ENCODE assay signal across 8 cellular contexts in the genomic region with DNA sequence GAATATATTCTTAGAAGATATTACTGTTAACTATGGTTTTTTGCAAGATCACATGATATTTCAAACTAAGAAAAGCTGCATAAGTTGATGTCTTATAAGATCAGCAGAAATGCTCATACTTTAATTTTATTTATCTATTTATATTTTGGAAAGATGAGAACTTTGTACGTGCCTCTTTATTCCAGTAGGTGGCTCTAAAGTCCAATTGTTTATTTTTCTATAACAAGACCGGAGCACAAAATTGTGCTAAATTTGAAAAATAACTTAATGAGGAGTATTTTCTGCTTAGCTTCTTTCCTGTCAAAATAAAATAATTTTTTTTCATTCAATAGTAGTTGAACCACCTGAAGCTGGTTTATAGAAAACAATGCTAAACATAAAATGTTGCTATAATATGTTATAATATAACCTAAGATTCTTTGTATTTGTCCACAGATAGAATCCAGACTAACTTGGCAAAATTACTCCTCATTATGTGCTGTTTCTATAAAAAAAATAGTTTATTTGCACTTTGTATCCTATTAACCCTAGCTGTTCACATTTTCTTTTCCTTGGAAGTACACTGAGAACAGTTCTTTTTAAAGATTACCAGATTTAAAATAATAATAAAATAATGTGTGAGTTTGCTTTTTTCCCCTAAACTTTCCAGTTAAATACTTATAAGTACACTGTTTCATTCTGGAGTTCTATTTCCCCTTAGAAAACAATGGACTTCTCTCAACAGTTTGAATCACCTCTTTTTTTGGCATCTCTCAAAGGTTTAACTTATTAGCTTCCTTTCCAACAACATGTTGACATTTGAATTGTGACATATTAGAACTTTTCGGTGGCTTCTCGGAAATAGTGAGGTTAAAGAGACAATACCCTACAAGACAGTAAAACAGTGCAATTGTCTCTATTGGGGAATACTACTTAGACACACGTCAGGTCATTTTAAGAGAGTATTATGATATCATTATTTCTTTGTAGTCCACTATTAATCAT.
DNase-seq lines count a peak whose midpoint lies in the region; ATAC-seq and TF ChIP-seq lines count a peak whose summit lies in the region.

No MANE protein-coding gene starts in this region.

- peaks cover 0 to 47% (median 3%) of the 10 kb centered on the region in 12 donors for H3K4me1 ChIP-seq in heart left ventricle

- TF ChIP-seq CTCF in heart left ventricle (IDR thresholded peaks at IDR 0.05), result peak; percentile 19 to 63 (median 50)
- peak; percentile 57 for TF ChIP-seq CTCF in fibroblast of the aortic adventitia (IDR thresholded peaks at IDR 0.05; ENCODE audit: insufficient read depth, low read length)
- TF ChIP-seq CTCF in type B pancreatic cell (conservative IDR thresholded peaks at IDR 0.05), result peak; percentile 77

- TF ChIP-seq POLR2A in heart left ventricle (IDR thresholded peaks at IDR 0.05), result no peak

- WGBS in heart left ventricle, 4 donors, result 32 to 45% (median 43%) methylated on average over 5 of the region's 5 CpGs

- peaks cover 0 to 10% (median 0%) of the 10 kb centered on the region in 9 donors for H3K27me3 ChIP-seq in heart left ventricle

- ATAC-seq in heart left ventricle, result peak in 3 of 4 donors; percentile 46 to 78 (median 55)
- no peak for ATAC-seq in Right ventricle myocardium superior (ENCODE audit: poor library complexity)
- no peak for ATAC-seq in GM18517 (IDR thresholded peaks at IDR 0.05; ENCODE audit: unreplicated experiment)

- no peaks in the 10 kb centered on the region for H3K9me3 ChIP-seq in heart left ventricle

- H3K27me3 Mint-ChIP-seq in type B pancreatic cell, result peaks cover 43% of the 10 kb centered on the region

- H3K27ac Mint-ChIP-seq in type B pancreatic cell, result no peak overlapping the region

- H3K4me3 ChIP-seq in heart left ventricle (peak overlapping the region in 1 of 12 donors; percentile 9), fibroblast of the aortic adventitia (ENCODE audit: low read depth, low read length) (no peak overlapping the region)

- no peaks in the 10 kb centered on the region for H3K9me3 Mint-ChIP-seq in type B pancreatic cell

- peak overlapping the region in 7 of 12 donors; percentile 6 to 61 (median 33) for H3K27ac ChIP-seq in heart left ventricle

- H3K36me3 Mint-ChIP-seq in type B pancreatic cell, result no peaks in the 10 kb centered on the region

- peaks cover 0 to 12% (median 0%) of the 10 kb centered on the region in 9 donors for H3K36me3 ChIP-seq in heart left ventricle

- H3K4me1 Mint-ChIP-seq in type B pancreatic cell (ENCODE audit: unreplicated experiment), result peaks cover 7% of the 10 kb centered on the region

- intact Hi-C loops in heart left ventricle (cut with DNase I) (loop anchor here in 5 of 10 donors (5.0 to 10.0 kb wide), 4 partner anchors 161 to 611 kb away; no protein-coding TSS in a partner anchor), Right ventricle myocardium superior (cut with DNase I) (loop anchor here (10.0 kb wide), 1 partner anchor 611 kb away; no protein-coding TSS in a partner anchor)

- no peak overlapping the region for H3K4me3 Mint-ChIP-seq in type B pancreatic cell

- no peak for DNase-seq in heart left ventricle
- no peak for DNase-seq in Right ventricle myocardium superior
- peak; percentile 37 for DNase-seq in RPMI7951 (ENCODE audit: low read depth)
- peak; percentile 75 for DNase-seq in fibroblast of the aortic adventitia (ENCODE audit: low read depth)
- DNase-seq in type B pancreatic cell (ENCODE audit: extremely low spot score, unreplicated experiment), result no peak
- no peak for DNase-seq in nucleus accumbens (lab: John Stamatoyannopoulos, UW)
- DNase-seq in GOT3 (lab: John Stamatoyannopoulos, UW), result no peak

Comparison
In these comparisons a context has a peak if more than half of its experiments do, and no peak if none do; other contexts are left out.
1. ATAC-seq: peak in heart left ventricle (3 of 4); none in Right ventricle myocardium superior (single experiment) and GM18517 (single experiment).
2. DNase-seq: peak in RPMI7951 (single experiment) and fibroblast of the aortic adventitia (single experiment); none in heart left ventricle (0 of 5), Right ventricle myocardium superior (single experiment), type B pancreatic cell (single experiment), nucleus accumbens (0 of 56) and GOT3 (single experiment).
3. Peak in every context shown above with its lines, with median percentiles within 50 percentile points of each other: CTCF ChIP-seq.